In the genomic region with DNA sequence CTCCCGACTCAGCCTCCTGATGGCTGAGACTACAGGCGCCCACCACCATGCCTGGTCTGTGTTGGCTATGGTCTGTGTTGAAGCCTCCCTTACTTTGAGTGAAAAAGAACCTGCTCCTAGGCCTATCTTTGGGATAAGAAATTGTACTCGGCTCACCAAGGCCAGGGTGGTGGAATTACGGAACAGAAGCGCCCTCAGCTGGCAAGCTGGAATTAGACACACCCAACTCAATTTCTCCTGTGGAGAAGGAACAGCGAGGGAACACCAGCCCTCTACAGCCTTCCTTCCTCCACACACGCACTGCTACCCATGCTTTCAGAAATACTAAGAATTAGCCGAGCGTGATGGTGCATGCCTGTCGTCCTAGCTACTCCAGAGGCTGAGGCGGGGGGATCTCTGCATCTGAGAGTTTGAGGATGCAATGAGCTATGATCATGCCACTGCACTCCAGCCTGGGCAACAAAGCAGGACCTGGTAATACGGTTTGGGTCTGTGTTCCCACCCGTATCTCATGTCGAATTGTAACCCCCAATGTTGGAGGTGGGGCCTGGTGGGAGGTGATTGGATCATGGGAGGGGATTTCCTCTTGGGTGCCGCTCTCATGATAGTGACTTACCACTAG, we compare ENCODE assay signal across 9 cellular contexts. TPM values are rescaled to one million over a fixed set of nuclear protein-coding genes. Genes with fewer than 3 reads are reported as not detected.
A peak's percentile ranks its signal among the peaks of the same experiment; 100 is the strongest.
DNase-seq lines count a peak whose midpoint lies in the region; ATAC-seq and TF ChIP-seq lines count a peak whose summit lies in the region.
"Had no signal": no experiment of that assay in that cellular context is flagged by ENCODE, and none has a peak within 500 bp of the region (broad histone marks: within the 10 kb centered on the region; RNA-seq: fewer than 3 reads in every experiment).

No MANE protein-coding gene starts in this region.

- WGBS in esophagus muscularis mucosa: 26% methylated on average over 15 of the region's 15 CpGs

- no peaks in the 10 kb centered on the region for H3K79me2 ChIP-seq in GM23338 (replicated peaks; ENCODE audit: insufficient read depth)

- H3K9me3 ChIP-seq in BE2C (no peaks in the 10 kb centered on the region), esophagus muscularis mucosa (peaks cover 0 to 5% (median 0%) of the 10 kb centered on the region in 4 donors)

- no peaks in the 10 kb centered on the region; the same call in 2 of the 3 replicates for H3K9me3 Mint-ChIP-seq in GM23338
- H3K9me3 Mint-ChIP-seq: stimulated activated naive CD8-positive, alpha-beta T cell treated with anti-CD3 and anti-CD28 coated beads, Interleukin-15, Interleukin-2, amounts not matched to agents 100 ng/mL and 50 ng/mL, for 24 hours had no signal

- H3K27me3 ChIP-seq in BE2C: no peaks in the 10 kb centered on the region
- H3K27me3 ChIP-seq in GM23338 (ENCODE audit: insufficient read depth): no peaks in the 10 kb centered on the region
- peaks cover 0 to 20% (median 0%) of the 10 kb centered on the region in 4 donors for H3K27me3 ChIP-seq in esophagus muscularis mucosa

- H3K27ac ChIP-seq in GM23338 (ENCODE audit: low read depth) (no peak overlapping the region), esophagus muscularis mucosa (replicated peaks in 1 of 4) (no peak overlapping the region)

- DNase-seq in BE2C (peak; percentile 33), GM23338 (ENCODE audit: low spot score) (peak; percentile 91), OCI-M1 (lab: John Stamatoyannopoulos, UW) (peak; percentile 80), epithelial cell of proximal tubule (ENCODE audit: low read depth) (no peak), retinal pigment epithelial cell (ENCODE audit: low read depth) (no peak), NCI-H526 treated with DMSO at 0.1 percent for 48 hours (lab: John Stamatoyannopoulos, UW) (no peak), esophagus muscularis mucosa (ENCODE audit: extremely low spot score) (no peak)

- H3K9me2 ChIP-seq in GM23338 (ENCODE audit: insufficient read depth): no peaks in the 10 kb centered on the region

- H3K36me3 ChIP-seq in BE2C: no peaks in the 10 kb centered on the region
- no peaks in the 10 kb centered on the region for H3K36me3 ChIP-seq in GM23338 (ENCODE audit: insufficient read depth)
- H3K36me3 ChIP-seq in esophagus muscularis mucosa: no peaks in the 10 kb centered on the region

- H3K4me3 ChIP-seq in BE2C (ENCODE audit: low read depth, low read length): no peak overlapping the region
- no peak overlapping the region for H3K4me3 ChIP-seq in GM23338
- H3K4me3 ChIP-seq in epithelial cell of proximal tubule (ENCODE audit: low read depth, low read length): no peak overlapping the region
- H3K4me3 ChIP-seq in retinal pigment epithelial cell (ENCODE audit: low read length): no peak overlapping the region
- no peak overlapping the region for H3K4me3 ChIP-seq in esophagus muscularis mucosa

- peaks cover 7% of the 10 kb centered on the region for H3K4me1 Mint-ChIP-seq in GM23338

- no peaks in the 10 kb centered on the region for H3K36me3 Mint-ChIP-seq in GM23338 (ENCODE audit: low read depth)

- peaks cover 13% of the 10 kb centered on the region for H3K27me3 Mint-ChIP-seq in GM23338 (ENCODE audit: insufficient read depth, low read depth, poor library complexity)

- intact Hi-C loops in esophagus muscularis mucosa (cut with DNase I): no loop called here

- no peaks in the 10 kb centered on the region for H4K20me1 ChIP-seq in GM23338 (replicated peaks; ENCODE audit: insufficient read depth)

- no peak for TF ChIP-seq POLR2A in esophagus muscularis mucosa (IDR thresholded peaks at IDR 0.05; ENCODE audit: low read depth)

- H3K4me2 ChIP-seq in GM23338: no peak overlapping the region

- H3F3A ChIP-seq in GM23338 (replicated peaks; ENCODE audit: low read depth): no peaks in the 10 kb centered on the region

- peak overlapping the region; percentile 44; the same call in 1 of the 2 replicates for H2AFZ ChIP-seq in GM23338

- peak; percentile 95 for ATAC-seq in GM23338
- no peak for ATAC-seq in HG03280 (IDR thresholded peaks at IDR 0.05; ENCODE audit: unreplicated experiment)

- TF ChIP-seq CTCF in BE2C (IDR thresholded peaks at IDR 0.05; ENCODE audit: low read depth, low read length) (peak; percentile 53), GM23338 (conservative IDR thresholded peaks at IDR 0.05; ENCODE audit: low read depth in 2 of 2) (peak; percentile 79 to 92), epithelial cell of proximal tubule (conservative IDR thresholded peaks at IDR 0.05; ENCODE audit: low read depth, low read length) (peak; percentile 53), retinal pigment epithelial cell (conservative IDR thresholded peaks at IDR 0.05; ENCODE audit: low read depth, low read length) (peak; percentile 67), esophagus muscularis mucosa (IDR thresholded peaks at IDR 0.05) (no peak)

- H3K27ac Mint-ChIP-seq in GM23338: no peak overlapping the region
- H3K27ac Mint-ChIP-seq: stimulated activated naive CD8-positive, alpha-beta T cell treated with anti-CD3 and anti-CD28 coated beads, Interleukin-15, Interleukin-2, amounts not matched to agents 100 ng/mL and 50 ng/mL, for 24 hours had no signal

- H3K4me1 ChIP-seq in BE2C: no peaks in the 10 kb centered on the region
- no peaks in the 10 kb centered on the region for H3K4me1 ChIP-seq in GM23338 (ENCODE audit: insufficient read depth)
- no peaks in the 10 kb centered on the region for H3K4me1 ChIP-seq in esophagus muscularis mucosa

- no peak overlapping the region for H3K4me3 Mint-ChIP-seq in GM23338
- H3K4me3 Mint-ChIP-seq: stimulated activated naive CD8-positive, alpha-beta T cell treated with anti-CD3 and anti-CD28 coated beads, Interleukin-15, Interleukin-2, amounts not matched to agents 100 ng/mL and 50 ng/mL, for 24 hours had no signal

- no peak for TF ChIP-seq EP300 in esophagus muscularis mucosa (IDR thresholded peaks at IDR 0.05)

TF ChIP-seq in GM23338, 12 proteins besides CTCF, POLR2A, EP300 and RAD21 (continues in another document):
- TF ChIP-seq POLR2AphosphoS5 (IDR thresholded peaks at IDR 0.05; ENCODE audit: low read depth) (no peak), ETS1 (IDR thresholded peaks at IDR 0.05) (no peak)

RNA-seq across cellular contexts. Expression of gene RBBP6, which starts 40.1 kb away (rescaled TPM):
- 50.3 TPM for polyA plus RNA-seq in BE2C (2012; ENCODE audit: insufficient read depth, insufficient read length, low read depth)
- 72.7 and 88.9 TPM in 2 replicates for total RNA-seq in GM23338 (2014; rRNA removed; shearing (Covaris generic))
- 40.2 and 40.7 TPM in 2 replicates for polyA plus RNA-seq in GM23338 (2016; fragmentation: Nextera tagmentation; extraction: Ambion mirVana)
- total RNA-seq in epithelial cell of proximal tubule (16.8 and 27.9 TPM in 2 replicates), esophagus muscularis mucosa (10 to 100 TPM; 45.7 to 89.0 (median 53.1) TPM)

Comparison
In these comparisons a context has a peak if more than half of its experiments do, and no peak if none do; other contexts are left out.
1. DNase-seq: peak in BE2C (single experiment), GM23338 (single experiment) and OCI-M1 (single experiment); none in epithelial cell of proximal tubule (single experiment), retinal pigment epithelial cell (single experiment), NCI-H526 treated with DMSO at 0.1 percent for 48 hours (single experiment) and esophagus muscularis mucosa (single experiment).
2. CTCF ChIP-seq: peak in BE2C (single experiment), GM23338 (2 of 2), epithelial cell of proximal tubule (single experiment) and retinal pigment epithelial cell (single experiment); none in esophagus muscularis mucosa (0 of 3).